ENCODE assay signal across 18 cellular contexts in genomic region chr15:43488790-43489585, GRCh38. TPM values are rescaled to one million over a fixed set of nuclear protein-coding genes. Genes with fewer than 3 reads are reported as not detected.
DNase-seq lines count a peak whose midpoint lies in the region; ATAC-seq and FAIRE-seq lines count a peak whose summit lies in the region.
"Had no signal": no experiment of that assay in that cellular context is flagged by ENCODE, and none has a peak within 500 bp of the region (broad histone marks: within the 10 kb centered on the region; RNA-seq: fewer than 3 reads in every experiment).

No MANE protein-coding gene starts in this region.

- in situ Hi-C loops in ACHN (cut with HindIII; ENCODE audit: low pct_ligation_motif_present, low pct_unique_long_range_greater_than_20kb, low sequenced_read_pairs) = no loop called here

- no peaks in the 10 kb centered on the region for H3K36me3 ChIP-seq in small intestine (ENCODE audit: control insufficient read depth in 2 of 2, insufficient read depth in 2 of 2, low read length in 2 of 2)

- peaks cover 16% of the 10 kb centered on the region for H3K36me3 Mint-ChIP-seq in activated CD4-positive, alpha-beta T cell treated with anti-CD3 and anti-CD28 coated beads, Interleukin-2, amount 10 ng/mL, durations not matched to agents 7 days and 5 days (ENCODE audit: low read depth)
- peaks cover 28% of the 10 kb centered on the region for H3K36me3 Mint-ChIP-seq in central memory CD8-positive, alpha-beta T cell (ENCODE audit: insufficient read depth)

- peaks cover 37% of the 10 kb centered on the region for H3K4me1 Mint-ChIP-seq in activated CD4-positive, alpha-beta T cell treated with anti-CD3 and anti-CD28 coated beads, Interleukin-2, amount 10 ng/mL, durations not matched to agents 7 days and 5 days
- H3K4me1 Mint-ChIP-seq in central memory CD8-positive, alpha-beta T cell = peaks cover 43% of the 10 kb centered on the region

- CTCF ChIA-PET in activated CD4-positive, alpha-beta T cell treated with anti-CD3 and anti-CD28 coated beads, Interleukin-2, amount 10 ng/mL, durations not matched to agents 7 days and 5 days (lab: Charles Lee) = interaction anchor here (0.8 kb wide), 1 partner anchor 73 kb away, joined by 3 read pairs; no protein-coding TSS in a partner anchor

- no peak overlapping the region for H3K27ac ChIP-seq in small intestine (ENCODE audit: low read depth in 1 of 2, low read length in 1 of 2)
- H3K27ac ChIP-seq: gastrocnemius medialis, spleen had no signal

- no peak overlapping the region for H3K4me3 Mint-ChIP-seq in activated CD4-positive, alpha-beta T cell treated with anti-CD3 and anti-CD28 coated beads, Interleukin-2, amount 10 ng/mL, durations not matched to agents 7 days and 5 days
- no peak overlapping the region for H3K4me3 Mint-ChIP-seq in central memory CD8-positive, alpha-beta T cell
- H3K4me3 Mint-ChIP-seq: activated naive CD4-positive, alpha-beta T cell treated with anti-CD3 and anti-CD28 coated beads for 36 hours had no signal

- no peaks in the 10 kb centered on the region for H3K27me3 ChIP-seq in small intestine (ENCODE audit: control insufficient read depth in 2 of 2, insufficient read depth in 2 of 2, low read length in 2 of 2)
- H3K27me3 ChIP-seq: gastrocnemius medialis, spleen had no signal

- 54 to 62% (median 60%) methylated on average over 4 of the region's 4 CpGs for WGBS in small intestine, 3 donors

- FAIRE-seq in small intestine (lab: Jason Lieb, UNC) = no peak
- FAIRE-seq: bronchial epithelial cell, islet of Langerhans had no signal

- no peaks in the 10 kb centered on the region for H3K9me3 ChIP-seq in small intestine (ENCODE audit: control insufficient read depth, low read depth)
- H3K9me3 ChIP-seq: gastrocnemius medialis, spleen had no signal

- ATAC-seq in central memory CD8-positive, alpha-beta T cell (replicated peaks; ENCODE audit: extremely low read depth, poor library complexity, severe bottlenecking) = no peak
- ATAC-seq in HG02840 (IDR thresholded peaks at IDR 0.05; ENCODE audit: low FRiP score, unreplicated experiment) = no peak
- ATAC-seq: gastrocnemius medialis, Right ventricle myocardium inferior had no signal

- no peak overlapping the region for H3K4me3 ChIP-seq in small intestine (ENCODE audit: low read depth in 1 of 2, low read length in 2 of 2)
- H3K4me3 ChIP-seq: gastrocnemius medialis, spleen had no signal

- DNase-seq in activated CD4-positive, alpha-beta T cell treated with anti-CD3 and anti-CD28 coated beads, Interleukin-2, amount 10 ng/mL, durations not matched to agents 7 days and 5 days = peak; percentile 24
- DNase-seq in activated CD4-positive, alpha-beta T cell treated with anti-CD3 and anti-CD28 coated beads, Interleukin-2, amount 50 U/mL, for 4 hours = no peak
- DNase-seq in NCI-H345 treated with DMSO at 0.1 percent for 48 hours (lab: John Stamatoyannopoulos, UW; ENCODE audit: unreplicated experiment) (peak; percentile 15), small intestine (peak; percentile 48), GM19238 (ENCODE audit: insufficient read length, low spot score) (no peak), ACHN (no peak)
- DNase-seq in central memory CD8-positive, alpha-beta T cell (ENCODE audit: low spot score in 2 of 2) = no peak
- DNase-seq: activated naive CD4-positive, alpha-beta T cell treated with anti-CD3 and anti-CD28 coated beads for 36 hours; gastrocnemius medialis; mesendoderm; NCI-H1092 treated with DMSO at 0.1 percent for 48 hours; NCI-H524 treated with DMSO at 0.1 percent for 48 hours; nucleus accumbens; spleen had no signal

- no peaks in the 10 kb centered on the region for H3K27me3 Mint-ChIP-seq in activated CD4-positive, alpha-beta T cell treated with anti-CD3 and anti-CD28 coated beads, Interleukin-2, amount 10 ng/mL, durations not matched to agents 7 days and 5 days
- no peaks in the 10 kb centered on the region for H3K27me3 Mint-ChIP-seq in central memory CD8-positive, alpha-beta T cell

- H3K4me1 ChIP-seq in small intestine (ENCODE audit: control insufficient read depth in 2 of 2, insufficient read depth in 1 of 2, low read depth in 1 of 2, low read length in 1 of 2) = peaks cover 3 to 4% of the 10 kb centered on the region in 2 donors

- peak overlapping the region; percentile 58 for H3K27ac Mint-ChIP-seq in activated CD4-positive, alpha-beta T cell treated with anti-CD3 and anti-CD28 coated beads, Interleukin-2, amount 10 ng/mL, durations not matched to agents 7 days and 5 days
- H3K27ac Mint-ChIP-seq in central memory CD8-positive, alpha-beta T cell (ENCODE audit: low read depth) = peak overlapping the region; percentile 23
- H3K27ac Mint-ChIP-seq: activated naive CD4-positive, alpha-beta T cell treated with anti-CD3 and anti-CD28 coated beads for 36 hours had no signal

- H3K9me3 Mint-ChIP-seq in activated CD4-positive, alpha-beta T cell treated with anti-CD3 and anti-CD28 coated beads, Interleukin-2, amount 10 ng/mL, durations not matched to agents 7 days and 5 days = no peaks in the 10 kb centered on the region
- no peaks in the 10 kb centered on the region for H3K9me3 Mint-ChIP-seq in central memory CD8-positive, alpha-beta T cell
- H3K9me3 Mint-ChIP-seq: activated naive CD4-positive, alpha-beta T cell treated with anti-CD3 and anti-CD28 coated beads for 36 hours had no signal

- POLR2A ChIA-PET in activated CD4-positive, alpha-beta T cell treated with anti-CD3 and anti-CD28 coated beads, Interleukin-2, amount 10 ng/mL, durations not matched to agents 7 days and 5 days (lab: Charles Lee) = no interaction called here

RNA-seq across cellular contexts. Expression of gene TP53BP1, which starts 4.0 kb away (rescaled TPM):
- total RNA-seq in activated CD4-positive, alpha-beta T cell treated with anti-CD3 and anti-CD28 coated beads, Interleukin-2, amount 10 ng/mL, durations not matched to agents 7 days and 5 days = 10 to 100 TPM; 22.9 to 27.9 TPM
- 1 to 10 TPM; 1.1 to 8.8 (median 2.5) TPM for polyA plus RNA-seq in small intestine

RNA-seq across cellular contexts. Expression of gene MAP1A, which starts 28.4 kb away (rescaled TPM):
- total RNA-seq in activated CD4-positive, alpha-beta T cell treated with anti-CD3 and anti-CD28 coated beads, Interleukin-2, amount 10 ng/mL, durations not matched to agents 7 days and 5 days = 1 to 10 TPM; 9.8 to 9.9 TPM
- 1 to 10 TPM in 1 of 3 donors, under 1 TPM in 2; 0.22 to 4.2 (median 0.27) TPM for polyA plus RNA-seq in small intestine

Comparison
In these comparisons a context has a peak if more than half of its experiments do, and no peak if none do; other contexts are left out.
1. DNase-seq: peak in activated CD4-positive, alpha-beta T cell treated with anti-CD3 and anti-CD28 coated beads, Interleukin-2, amount 10 ng/mL, durations not matched to agents 7 days and 5 days (single experiment), NCI-H345 treated with DMSO at 0.1 percent for 48 hours (single experiment) and small intestine (single experiment); none in activated CD4-positive, alpha-beta T cell treated with anti-CD3 and anti-CD28 coated beads, Interleukin-2, amount 50 U/mL, for 4 hours (0 of 2), central memory CD8-positive, alpha-beta T cell (0 of 2), GM19238 (single experiment) and ACHN (single experiment).